In genomic region chr11:119337581-119338317, GRCh38 we compare ENCODE assay signal across 9 cellular contexts. TPM values are rescaled to one million over a fixed set of nuclear protein-coding genes. Genes with fewer than 3 reads are reported as not detected.
DNase-seq lines count a peak whose midpoint lies in the region; ATAC-seq and TF ChIP-seq lines count a peak whose summit lies in the region.
"Had no signal": no experiment of that assay in that cellular context is flagged by ENCODE, and none has a peak within 500 bp of the region (broad histone marks: within the 10 kb centered on the region; RNA-seq: fewer than 3 reads in every experiment).

No MANE protein-coding gene starts in this region.

- intact Hi-C loops in sigmoid colon (cut with DNase I): loop anchor here (1.0 kb wide), 1 partner anchor 131 kb away; the partner anchor contains the start of gene CBL

- TF ChIP-seq EP300 in sigmoid colon (IDR thresholded peaks at IDR 0.05): no peak

- peaks cover 0 to 19% (median 12%) of the 10 kb centered on the region in 3 donors for H3K27me3 ChIP-seq in sigmoid colon

- TF ChIP-seq CTCF in fibroblast of villous mesenchyme (IDR thresholded peaks at IDR 0.05; ENCODE audit: insufficient read depth, low read depth, low read length) (no peak), sigmoid colon (IDR thresholded peaks at IDR 0.05) (no peak)

- ATAC-seq in GM19328 (IDR thresholded peaks at IDR 0.05; ENCODE audit: unreplicated experiment): no peak

- H3K4me3 ChIP-seq in fibroblast of villous mesenchyme (ENCODE audit: low read depth, low read length) (peak overlapping the region; percentile 43), sigmoid colon (no peak overlapping the region)

- peaks cover 0 to 9% (median 0%) of the 10 kb centered on the region in 4 donors for H3K36me3 ChIP-seq in sigmoid colon

- no peak for TF ChIP-seq POLR2A in sigmoid colon (IDR thresholded peaks at IDR 0.05)

- H3K27ac ChIP-seq in sigmoid colon: peak overlapping the region; percentile 80 to 92 (median 84)
- H3K27ac ChIP-seq: KMS-11 had no signal

- DNase-seq in GM03348 (ENCODE audit: low spot score) (peak; percentile 60), RPMI7951 (ENCODE audit: low read depth) (peak; percentile 47), fibroblast of villous mesenchyme (ENCODE audit: low read depth) (peak; percentile 93), sigmoid colon (peak; percentile 75), T-helper 9 cell (no peak), NCI-H1105 treated with DMSO at 0.1 percent for 48 hours (lab: John Stamatoyannopoulos, UW) (no peak), COR-L47 (lab: John Stamatoyannopoulos, UW) (no peak)

- peaks cover 0 to 70% (median 62%) of the 10 kb centered on the region in 4 donors for H3K4me1 ChIP-seq in sigmoid colon

- WGBS in sigmoid colon, 2 donors: 71 to 77% methylated on average over 9 of the region's 9 CpGs

- H3K9me3 ChIP-seq in sigmoid colon: no peaks in the 10 kb centered on the region

RNA-seq across cellular contexts. Expression of gene C1QTNF5, which starts 2.9 kb away (rescaled TPM):
- total RNA-seq in RPMI7951 (2014; rRNA removed; shearing (Covaris generic)): 2.3 and 4.4 TPM in 2 replicates
- total RNA-seq in fibroblast of villous mesenchyme (6.5 and 13.5 TPM in 2 replicates), sigmoid colon (10 to 100 TPM; 23.2 to 35.2 (median 32.4) TPM)
- 10 to 100 TPM in 1 of 3 donors, 1 to 10 TPM in 2; 4.9 to 12.5 (median 5.4) TPM for polyA plus RNA-seq in sigmoid colon

RNA-seq across cellular contexts. Expression of gene RNF26, which starts 3.4 kb away (rescaled TPM):
- total RNA-seq in RPMI7951 (2014; rRNA removed; shearing (Covaris generic)): 9.0 and 9.1 TPM in 2 replicates
- total RNA-seq in fibroblast of villous mesenchyme: 5.2 and 5.8 TPM in 2 replicates
- 10 to 100 TPM in 3 of 4 donors, 1 to 10 TPM in 1; 9.8 to 18.3 (median 11.8) TPM for total RNA-seq in sigmoid colon
- 10 to 100 TPM in 1 of 3 donors, 1 to 10 TPM in 2; 6.2 to 26.1 (median 7.2) TPM for polyA plus RNA-seq in sigmoid colon

RNA-seq across cellular contexts. Expression of gene MFRP, which starts 8.8 kb away (rescaled TPM):
- not detected in 2 replicates for total RNA-seq in RPMI7951 (2014; rRNA removed; shearing (Covaris generic))
- total RNA-seq in fibroblast of villous mesenchyme (under 0.01 TPM in 1 of 2 replicates, not detected in the other), sigmoid colon (under 1 TPM in 1 of 4 donors, not detected in 3; 0.14 TPM)
- polyA plus RNA-seq in sigmoid colon: not detected

RNA-seq across cellular contexts. Expression of gene MCAM, which starts 20.8 kb away (rescaled TPM):
- 57.2 and 91.7 TPM in 2 replicates for total RNA-seq in RPMI7951 (2014; rRNA removed; shearing (Covaris generic))
- 77.3 and 86.4 TPM in 2 replicates for total RNA-seq in fibroblast of villous mesenchyme
- total RNA-seq in sigmoid colon: 1,000 to 10,000 TPM in 1 of 4 donors, 100 to 1,000 TPM in 3; 628 to 1,033 (median 813) TPM
- 10 to 100 TPM in 1 of 3 donors, 1 to 10 TPM in 2; 2.1 to 51.5 (median 4.8) TPM for polyA plus RNA-seq in sigmoid colon

RNA-seq across cellular contexts. Expression of gene USP2, which starts 43.7 kb away (rescaled TPM):
- 0.24 and 0.49 TPM in 2 replicates for total RNA-seq in RPMI7951 (2014; rRNA removed; shearing (Covaris generic))
- total RNA-seq in fibroblast of villous mesenchyme (under 0.01 and 0.43 TPM in 2 replicates), sigmoid colon (1 to 10 TPM in 3 of 4 donors, under 1 TPM in 1; 0.71 to 1.9 (median 1.5) TPM)
- 10 to 100 TPM; 11.6 to 13.2 (median 13.0) TPM for polyA plus RNA-seq in sigmoid colon

Comparison
In these comparisons a context has a peak if more than half of its experiments do, and no peak if none do; other contexts are left out.
1. DNase-seq: peak in GM03348 (single experiment), RPMI7951 (single experiment), fibroblast of villous mesenchyme (single experiment) and sigmoid colon (single experiment); none in T-helper 9 cell (single experiment), NCI-H1105 treated with DMSO at 0.1 percent for 48 hours (single experiment) and COR-L47 (single experiment).